ENCODE assay signal across 10 cellular contexts in genomic region chr5:132814441-132815294, GRCh38. TPM values are rescaled to one million over a fixed set of nuclear protein-coding genes. Genes with fewer than 3 reads are reported as not detected.
DNase-seq lines count a peak whose midpoint lies in the region; ATAC-seq and TF ChIP-seq lines count a peak whose summit lies in the region.
"Had no signal": no experiment of that assay in that cellular context is flagged by ENCODE, and none has a peak within 500 bp of the region (broad histone marks: within the 10 kb centered on the region; RNA-seq: fewer than 3 reads in every experiment).

No MANE protein-coding gene starts in this region.

- H3K9me3 ChIP-seq in suprapubic skin (no peaks in the 10 kb centered on the region), SJCRH30 (replicated peaks) (no peaks in the 10 kb centered on the region)

- no peaks in the 10 kb centered on the region for H3K9me3 Mint-ChIP-seq in activated CD4-positive, alpha-beta T cell treated with anti-CD3 and anti-CD28 coated beads, Interleukin-2, amount 10 ng/mL, durations not matched to agents 7 days and 5 days
- no peaks in the 10 kb centered on the region for H3K9me3 Mint-ChIP-seq in memory B cell

- H3K4me3 ChIP-seq in suprapubic skin (peak overlapping the region; percentile 50), SJCRH30 (no peak overlapping the region)

- H3K4me3 Mint-ChIP-seq in activated CD4-positive, alpha-beta T cell treated with anti-CD3 and anti-CD28 coated beads, Interleukin-2, amount 10 ng/mL, durations not matched to agents 7 days and 5 days, result peak overlapping the region; percentile 48
- H3K4me3 Mint-ChIP-seq in memory B cell, result peak overlapping the region; percentile 54

- DNase-seq in activated CD4-positive, alpha-beta T cell treated with anti-CD3 and anti-CD28 coated beads, Interleukin-2, amount 10 ng/mL, durations not matched to agents 7 days and 5 days, result no peak
- no peak for DNase-seq in activated CD4-positive, alpha-beta T cell treated with anti-CD3 and anti-CD28 coated beads for 4 hours
- DNase-seq in memory B cell (ENCODE audit: low spot score in 2 of 2) (no peak), suprapubic skin (ENCODE audit: low spot score in 2 of 2) (peak in 1 of 2 donors; percentile 74), foreskin melanocyte (no peak), SJCRH30 (no peak), NCI-H524 (lab: John Stamatoyannopoulos, UW) (no peak)

- H3K27me3 ChIP-seq in suprapubic skin, result peaks cover 41% of the 10 kb centered on the region
- H3K27me3 ChIP-seq in SJCRH30, result peaks cover 4% of the 10 kb centered on the region; the same call in 1 of the 2 replicates

- H3K36me3 Mint-ChIP-seq in activated CD4-positive, alpha-beta T cell treated with anti-CD3 and anti-CD28 coated beads, Interleukin-2, amount 10 ng/mL, durations not matched to agents 7 days and 5 days (ENCODE audit: low read depth), result no peaks in the 10 kb centered on the region
- H3K36me3 Mint-ChIP-seq in memory B cell, result no peaks in the 10 kb centered on the region

- POLR2A ChIA-PET in activated CD4-positive, alpha-beta T cell treated with anti-CD3 and anti-CD28 coated beads, Interleukin-2, amount 10 ng/mL, durations not matched to agents 7 days and 5 days (lab: Charles Lee), result no interaction called here

- TF ChIP-seq EP300 in suprapubic skin (IDR thresholded peaks at IDR 0.05), result no peak

- WGBS in suprapubic skin, result 92% methylated on average over 8 of the region's 92 CpGs

- no peak overlapping the region for H3K27ac Mint-ChIP-seq in activated CD4-positive, alpha-beta T cell treated with anti-CD3 and anti-CD28 coated beads, Interleukin-2, amount 10 ng/mL, durations not matched to agents 7 days and 5 days
- H3K27ac Mint-ChIP-seq in memory B cell, result no peak overlapping the region

- H3K36me3 ChIP-seq in suprapubic skin, result no peaks in the 10 kb centered on the region
- H3K36me3 ChIP-seq in SJCRH30, result no peaks in the 10 kb centered on the region

- H3K4me1 ChIP-seq in suprapubic skin (peaks cover 22% of the 10 kb centered on the region), SJCRH30 (no peaks in the 10 kb centered on the region)

- peaks cover 11% of the 10 kb centered on the region for H3K4me1 Mint-ChIP-seq in activated CD4-positive, alpha-beta T cell treated with anti-CD3 and anti-CD28 coated beads, Interleukin-2, amount 10 ng/mL, durations not matched to agents 7 days and 5 days
- peaks cover 12% of the 10 kb centered on the region for H3K4me1 Mint-ChIP-seq in memory B cell

- ATAC-seq in memory B cell (ENCODE audit: low read depth), result no peak

- H3K27me3 Mint-ChIP-seq in activated CD4-positive, alpha-beta T cell treated with anti-CD3 and anti-CD28 coated beads, Interleukin-2, amount 10 ng/mL, durations not matched to agents 7 days and 5 days, result peaks cover 55% of the 10 kb centered on the region
- H3K27me3 Mint-ChIP-seq in memory B cell, result peaks cover 10% of the 10 kb centered on the region

- H3K27ac ChIP-seq in cingulate gyrus (ENCODE audit: low read depth, low read length), result peak overlapping the region; percentile 92
- H3K27ac ChIP-seq in suprapubic skin, result no peak overlapping the region
- no peak overlapping the region for H3K27ac ChIP-seq in SJCRH30

- TF ChIP-seq POLR2A in suprapubic skin (IDR thresholded peaks at IDR 0.05), result no peak

- no peak for TF ChIP-seq CTCF in suprapubic skin (IDR thresholded peaks at IDR 0.05)

- CTCF ChIA-PET in activated CD4-positive, alpha-beta T cell treated with anti-CD3 and anti-CD28 coated beads, Interleukin-2, amount 10 ng/mL, durations not matched to agents 7 days and 5 days (lab: Charles Lee), result interaction anchor here (0.6 to 2.1 kb wide), 12 partner anchors 7 to 431 kb away, joined by 3 to 7 read pairs (median 3); partner anchors contain the start of gene SHROOM1

RNA-seq across cellular contexts. Expression of gene SOWAHA, which starts 1.6 kb away (rescaled TPM):
- total RNA-seq in activated CD4-positive, alpha-beta T cell treated with anti-CD3 and anti-CD28 coated beads, Interleukin-2, amount 10 ng/mL, durations not matched to agents 7 days and 5 days, result not detected
- under 1 TPM in 3 of 4 donors, not detected in 1; 0.23 to 0.93 (median 0.48) TPM for total RNA-seq in suprapubic skin
- total RNA-seq in SJCRH30 (2014; rRNA removed; shearing (Covaris generic)), result 0.02 and 0.08 TPM in 2 replicates
- total RNA-seq: OCI-LY7 had no signal

RNA-seq across cellular contexts. Expression of gene SHROOM1, which starts 15.8 kb away (rescaled TPM):
- total RNA-seq in activated CD4-positive, alpha-beta T cell treated with anti-CD3 and anti-CD28 coated beads, Interleukin-2, amount 10 ng/mL, durations not matched to agents 7 days and 5 days, result under 1 TPM; 0.42 to 0.98 TPM
- 1 to 10 TPM in 3 of 4 donors, under 1 TPM in 1; 0.76 to 2.8 (median 2.3) TPM for total RNA-seq in suprapubic skin
- total RNA-seq in SJCRH30 (2014; rRNA removed; shearing (Covaris generic)), result 1.6 and 2.5 TPM in 2 replicates

RNA-seq across cellular contexts. Expression of gene SEPTIN8, which starts 37.6 kb away (rescaled TPM):
- 10 to 100 TPM; 20.5 to 21.6 TPM for total RNA-seq in activated CD4-positive, alpha-beta T cell treated with anti-CD3 and anti-CD28 coated beads, Interleukin-2, amount 10 ng/mL, durations not matched to agents 7 days and 5 days
- total RNA-seq in suprapubic skin, result 10 to 100 TPM; 75.9 to 85.0 (median 80.8) TPM
- 25.4 and 26.5 TPM in 2 replicates for total RNA-seq in SJCRH30 (2014; rRNA removed; shearing (Covaris generic))

RNA-seq across cellular contexts. Expression of gene GDF9, which starts 51.6 kb away (rescaled TPM):
- total RNA-seq in activated CD4-positive, alpha-beta T cell treated with anti-CD3 and anti-CD28 coated beads, Interleukin-2, amount 10 ng/mL, durations not matched to agents 7 days and 5 days, result under 1 TPM; 0.87 to 0.89 TPM
- total RNA-seq in suprapubic skin, result 1 to 10 TPM in 1 of 4 donors, under 1 TPM in 3; 0.47 to 4.8 (median 0.90) TPM
- 0.20 and 0.57 TPM in 2 replicates for total RNA-seq in SJCRH30 (2014; rRNA removed; shearing (Covaris generic))
- total RNA-seq: M059J had no signal

RNA-seq across cellular contexts. Expression of gene UQCRQ, which starts 51.8 kb away (rescaled TPM):
- 100 to 1,000 TPM; 304 to 328 TPM for total RNA-seq in activated CD4-positive, alpha-beta T cell treated with anti-CD3 and anti-CD28 coated beads, Interleukin-2, amount 10 ng/mL, durations not matched to agents 7 days and 5 days
- total RNA-seq in suprapubic skin, result 100 to 1,000 TPM; 124 to 243 (median 161) TPM
- 229 and 261 TPM in 2 replicates for total RNA-seq in SJCRH30 (2014; rRNA removed; shearing (Covaris generic))
